7 cellular contexts compared by ENCODE assay signal in the genomic region with DNA sequence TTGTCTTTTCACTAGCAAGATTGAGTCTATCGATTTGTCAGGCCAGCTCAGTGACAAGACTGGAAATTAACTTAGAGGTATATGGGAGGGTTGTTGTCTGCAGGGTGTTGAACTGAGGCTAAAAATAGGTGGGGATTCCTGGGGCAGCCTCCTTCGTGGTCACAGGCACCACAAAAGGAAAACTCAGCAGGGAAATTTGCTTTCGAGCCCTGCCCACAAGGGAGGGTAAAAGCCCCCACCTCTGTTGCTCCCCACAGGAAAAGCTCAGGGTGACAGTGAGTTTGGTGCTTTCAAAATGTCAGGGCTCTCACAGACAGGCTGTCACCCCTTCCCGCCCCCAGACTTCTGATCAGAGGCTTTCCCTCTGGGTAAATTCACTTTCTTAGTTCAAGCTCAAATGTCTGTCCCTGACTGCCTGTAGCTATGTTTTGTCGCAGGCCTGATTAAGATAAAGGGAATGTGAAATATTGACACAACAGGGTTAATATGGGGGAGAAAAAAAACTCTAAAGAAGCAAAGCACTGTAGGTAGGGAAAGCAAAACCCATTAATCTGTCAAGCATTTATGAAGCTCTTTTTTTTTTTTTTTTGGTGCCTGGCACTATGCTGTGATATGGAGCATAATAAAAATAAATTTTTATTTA.
DNase-seq lines count a peak whose midpoint lies in the region; ATAC-seq lines count a peak whose summit lies in the region.

No MANE protein-coding gene starts in this region.

- in situ Hi-C loops in ACHN (cut with HindIII; ENCODE audit: low pct_ligation_motif_present, low pct_unique_long_range_greater_than_20kb, low sequenced_read_pairs), result loop anchor here (25.0 kb wide), 1 partner anchor 254 kb away; no protein-coding TSS in a partner anchor

- peak; percentile 55 for ATAC-seq in GM21367 (IDR thresholded peaks at IDR 0.05; ENCODE audit: unreplicated experiment)
- peak; percentile 59 for ATAC-seq in HG03460 (IDR thresholded peaks at IDR 0.05; ENCODE audit: unreplicated experiment)

- DNase-seq in activated naive CD4-positive, alpha-beta T cell (lab: John Stamatoyannopoulos, UW), result peak in 3 of 4 experiments; percentile 13 to 22 (median 17)
- DNase-seq in stimulated activated CD8-positive, alpha-beta memory T cell treated with anti-CD3 and anti-CD28 coated beads, Interleukin-12 subunit alpha, Interleukin-12 subunit beta, amount 100 ng/mL, for 24 hours (ENCODE audit: extremely low read depth), result peak; percentile 59
- DNase-seq in AG08395 (ENCODE audit: low spot score) (no peak), KG1 (lab: John Stamatoyannopoulos, UW) (no peak), ACHN (no peak)

Comparison
In these comparisons a context has a peak if more than half of its experiments do, and no peak if none do; other contexts are left out.
1. DNase-seq: peak in activated naive CD4-positive, alpha-beta T cell (3 of 4) and stimulated activated CD8-positive, alpha-beta memory T cell treated with anti-CD3 and anti-CD28 coated beads, Interleukin-12 subunit alpha, Interleukin-12 subunit beta, amount 100 ng/mL, for 24 hours (single experiment); none in AG08395 (single experiment), KG1 (single experiment) and ACHN (single experiment).